8 cellular contexts compared by ENCODE assay signal in the genomic region with DNA sequence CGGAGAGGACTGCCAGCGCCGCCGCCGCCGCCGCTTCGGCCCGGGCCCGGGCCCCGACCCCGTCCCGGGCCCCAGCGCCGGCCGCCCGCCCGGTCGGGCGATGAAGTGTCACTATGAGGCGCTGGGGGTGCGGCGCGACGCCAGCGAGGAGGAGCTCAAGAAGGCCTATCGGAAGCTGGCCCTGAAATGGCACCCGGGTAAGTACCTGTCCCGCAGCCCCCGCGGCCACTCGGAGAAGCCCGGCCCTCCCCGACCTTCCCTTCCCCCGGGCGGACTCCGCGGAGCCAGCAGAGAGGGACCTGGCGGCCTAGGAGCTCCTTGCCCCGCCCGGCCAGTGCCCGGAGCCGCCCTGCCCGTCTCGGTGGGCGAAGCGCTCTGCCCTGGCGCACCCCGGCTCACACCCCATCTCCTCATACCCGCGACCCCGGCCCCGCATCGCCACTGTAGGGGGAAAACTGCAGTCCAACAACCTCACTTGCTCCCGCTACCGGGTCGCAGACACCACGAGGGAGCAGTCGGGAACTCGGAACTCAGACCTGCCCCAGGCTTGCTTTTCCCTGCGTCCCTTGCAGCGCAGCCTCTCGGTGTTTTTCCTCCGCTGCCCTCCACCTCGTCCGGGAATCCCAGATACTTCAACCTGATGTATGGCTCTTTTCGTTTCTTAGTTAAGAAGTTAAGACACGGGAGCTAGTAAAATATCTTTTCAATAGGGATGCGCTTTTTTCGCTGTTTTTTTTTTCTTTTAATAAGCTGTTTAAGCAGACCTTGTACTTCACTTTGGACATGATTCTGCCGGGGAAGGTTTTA. TPM values are rescaled to one million over a fixed set of nuclear protein-coding genes. Genes with fewer than 3 reads are reported as not detected.
DNase-seq lines count a peak whose midpoint lies in the region; ATAC-seq lines count a peak whose summit lies in the region.

No MANE protein-coding gene starts in this region.

- DNase-seq in AG20443 (ENCODE audit: low spot score) (peak; percentile 88), NCI-H446 treated with DMSO at 0.1 percent for 48 hours (lab: John Stamatoyannopoulos, UW) (peak; percentile 73), cerebellum (ENCODE audit: low spot score) (peak; percentile 78), kidney tubule cell (ENCODE audit: low spot score) (peak; percentile 93)
- DNase-seq in activated CD4-positive, alpha-beta T cell treated with anti-CD3 and anti-CD28 coated beads for 1 hour = peak; percentile 71
- peak; percentile 40 to 71 (median 56) for DNase-seq in stimulated activated CD4-positive, alpha-beta T cell treated with anti-CD3 and anti-CD28 coated beads, Interleukin-1b, Interleukin-23, amount 100 ng/mL, for 24 hours (ENCODE audit: low read depth in 4 of 4, low spot score in 1 of 4)

- ATAC-seq in GM19025 (IDR thresholded peaks at IDR 0.05; ENCODE audit: low read depth, unreplicated experiment) (peak; percentile 72), HG03175 (IDR thresholded peaks at IDR 0.05; ENCODE audit: unreplicated experiment) (peak; percentile 82)

RNA-seq across cellular contexts. Expression of a gene that starts 0.6 kb away (rescaled TPM):
- 25.7 TPM for total RNA-seq in cerebellum

RNA-seq across cellular contexts. Expression of a gene that starts 14.4 kb away (rescaled TPM):
- total RNA-seq in cerebellum = 25.2 TPM

RNA-seq across cellular contexts. Expression of a gene that starts 14.6 kb away (rescaled TPM):
- 39.8 TPM for total RNA-seq in cerebellum

Comparison
In these comparisons a context has a peak if more than half of its experiments do, and no peak if none do; other contexts are left out.
1. Peak in every context shown above with its lines: DNase-seq and ATAC-seq.